8 cellular contexts compared by ENCODE assay signal in genomic region chr15:57732526-57733331, GRCh38. TPM values are rescaled to one million over a fixed set of nuclear protein-coding genes. Genes with fewer than 3 reads are reported as not detected.
DNase-seq lines count a peak whose midpoint lies in the region; ATAC-seq, FAIRE-seq and TF ChIP-seq lines count a peak whose summit lies in the region.

No MANE protein-coding gene starts in this region.

- H2AFZ ChIP-seq in OCI-LY7 (ENCODE audit: low read length): no peak overlapping the region

- FAIRE-seq in GM18507 (lab: Jason Lieb, UNC): peak; percentile 73

- H3K4me3 ChIP-seq in BE2C (ENCODE audit: low read depth, low read length) (no peak overlapping the region), OCI-LY7 (ENCODE audit: low read depth, low read length, poor library complexity, severe bottlenecking) (no peak overlapping the region)

- ATAC-seq in HG03280 (IDR thresholded peaks at IDR 0.05; ENCODE audit: unreplicated experiment): no peak
- no peak for ATAC-seq in GM21526 (IDR thresholded peaks at IDR 0.05; ENCODE audit: low FRiP score, unreplicated experiment)

- no peaks in the 10 kb centered on the region for H3K9me2 ChIP-seq in OCI-LY7 (ENCODE audit: insufficient read depth, low read length)

- DNase-seq in BE2C (peak; percentile 65), GM18507 (ENCODE audit: extremely low spot score, insufficient read length, low read depth) (peak; percentile 9), OCI-LY7 (ENCODE audit: low spot score) (peak; percentile 52), glomerular endothelial cell (ENCODE audit: extremely low read depth, low read depth, low spot score) (peak; percentile 60), putamen (ENCODE audit: low spot score) (peak; percentile 49)
- peak; percentile 59 to 63 for DNase-seq in activated T-cell treated with anti-CD3 and anti-CD28 coated beads, Interleukin-2, amount 50 U/mL, for 48 hours

- no peaks in the 10 kb centered on the region for H4K20me1 ChIP-seq in OCI-LY7 (ENCODE audit: insufficient read depth, low read length)

- H3K27ac ChIP-seq in OCI-LY7 (ENCODE audit: low read depth, low read length, poor library complexity, severe bottlenecking): no peak overlapping the region

- H3K79me2 ChIP-seq in OCI-LY7 (ENCODE audit: insufficient read depth, low read depth, low read length): no peaks in the 10 kb centered on the region

- BruUV-seq in OCI-LY7 (replicated peaks; lab: Mats Ljungman, UMichigan): no TSS peak

- H3K36me3 ChIP-seq in BE2C (no peaks in the 10 kb centered on the region), OCI-LY7 (ENCODE audit: insufficient read depth, low read length) (no peaks in the 10 kb centered on the region)

- no peak overlapping the region for H3K4me2 ChIP-seq in OCI-LY7 (ENCODE audit: low read length)

- POLR2A ChIA-PET in OCI-LY7 (lab: Charles Lee): interaction anchor here (0.7 kb wide), 1 partner anchor 29 kb away, joined by 6 read pairs; no protein-coding TSS in a partner anchor

- no peaks in the 10 kb centered on the region for H3K9me3 ChIP-seq in BE2C
- no peaks in the 10 kb centered on the region for H3K9me3 ChIP-seq in OCI-LY7 (ENCODE audit: low read length)

- H3K4me1 ChIP-seq in BE2C (no peaks in the 10 kb centered on the region; the same call in none of the 2 replicates), OCI-LY7 (ENCODE audit: insufficient read depth, low read length, poor library complexity, severe bottlenecking) (no peaks in the 10 kb centered on the region)

- intact Hi-C loops in OCI-LY7 (cut with micrococcal nuclease; ENCODE audit: unreplicated experiment): no loop called here

- no peaks in the 10 kb centered on the region for H3K27me3 ChIP-seq in BE2C

- TF ChIP-seq CTCF in BE2C (IDR thresholded peaks at IDR 0.05; ENCODE audit: low read depth, low read length): peak; percentile 96
- peak; percentile 99 for TF ChIP-seq CTCF in OCI-LY7 (conservative IDR thresholded peaks at IDR 0.05; ENCODE audit: low read length)

- CTCF ChIA-PET in OCI-LY7 (lab: Charles Lee; ENCODE audit: unreplicated experiment): no interaction called here

RNA-seq across cellular contexts. Expression of gene POLR2M, which starts 26.2 kb away (rescaled TPM):
- 43.1 TPM for polyA plus RNA-seq in BE2C (2012; ENCODE audit: insufficient read depth, insufficient read length, low read depth)
- total RNA-seq in OCI-LY7 (2014; rRNA removed; shearing (Covaris generic)): 154 and 264 TPM in 2 replicates
- total RNA-seq in OCI-LY7 (2022) (71.8 and 77.6 TPM in 2 replicates), glomerular endothelial cell (88.9 and 137 TPM in 2 replicates)

Comparison
In these comparisons a context has a peak if more than half of its experiments do, and no peak if none do; other contexts are left out.
1. DNase-seq: peak in every context shown above with its lines; median percentile 65 in BE2C; 61 in activated T-cell treated with anti-CD3 and anti-CD28 coated beads, Interleukin-2, amount 50 U/mL, for 48 hours; 60 in glomerular endothelial cell; 52 in OCI-LY7; 49 in putamen; 9 in GM18507.